1 cellular context compared by ENCODE assay signal in genomic region chr1:56535949-56536348, GRCh38.
TF ChIP-seq lines count a peak whose summit lies in the region.

No MANE protein-coding gene starts in this region.

TF ChIP-seq in HepG2, 621 proteins besides CTCF, POLR2A, EP300 and RAD21 (continued from another document and continues in another):
- TF ChIP-seq, protein P1, sequence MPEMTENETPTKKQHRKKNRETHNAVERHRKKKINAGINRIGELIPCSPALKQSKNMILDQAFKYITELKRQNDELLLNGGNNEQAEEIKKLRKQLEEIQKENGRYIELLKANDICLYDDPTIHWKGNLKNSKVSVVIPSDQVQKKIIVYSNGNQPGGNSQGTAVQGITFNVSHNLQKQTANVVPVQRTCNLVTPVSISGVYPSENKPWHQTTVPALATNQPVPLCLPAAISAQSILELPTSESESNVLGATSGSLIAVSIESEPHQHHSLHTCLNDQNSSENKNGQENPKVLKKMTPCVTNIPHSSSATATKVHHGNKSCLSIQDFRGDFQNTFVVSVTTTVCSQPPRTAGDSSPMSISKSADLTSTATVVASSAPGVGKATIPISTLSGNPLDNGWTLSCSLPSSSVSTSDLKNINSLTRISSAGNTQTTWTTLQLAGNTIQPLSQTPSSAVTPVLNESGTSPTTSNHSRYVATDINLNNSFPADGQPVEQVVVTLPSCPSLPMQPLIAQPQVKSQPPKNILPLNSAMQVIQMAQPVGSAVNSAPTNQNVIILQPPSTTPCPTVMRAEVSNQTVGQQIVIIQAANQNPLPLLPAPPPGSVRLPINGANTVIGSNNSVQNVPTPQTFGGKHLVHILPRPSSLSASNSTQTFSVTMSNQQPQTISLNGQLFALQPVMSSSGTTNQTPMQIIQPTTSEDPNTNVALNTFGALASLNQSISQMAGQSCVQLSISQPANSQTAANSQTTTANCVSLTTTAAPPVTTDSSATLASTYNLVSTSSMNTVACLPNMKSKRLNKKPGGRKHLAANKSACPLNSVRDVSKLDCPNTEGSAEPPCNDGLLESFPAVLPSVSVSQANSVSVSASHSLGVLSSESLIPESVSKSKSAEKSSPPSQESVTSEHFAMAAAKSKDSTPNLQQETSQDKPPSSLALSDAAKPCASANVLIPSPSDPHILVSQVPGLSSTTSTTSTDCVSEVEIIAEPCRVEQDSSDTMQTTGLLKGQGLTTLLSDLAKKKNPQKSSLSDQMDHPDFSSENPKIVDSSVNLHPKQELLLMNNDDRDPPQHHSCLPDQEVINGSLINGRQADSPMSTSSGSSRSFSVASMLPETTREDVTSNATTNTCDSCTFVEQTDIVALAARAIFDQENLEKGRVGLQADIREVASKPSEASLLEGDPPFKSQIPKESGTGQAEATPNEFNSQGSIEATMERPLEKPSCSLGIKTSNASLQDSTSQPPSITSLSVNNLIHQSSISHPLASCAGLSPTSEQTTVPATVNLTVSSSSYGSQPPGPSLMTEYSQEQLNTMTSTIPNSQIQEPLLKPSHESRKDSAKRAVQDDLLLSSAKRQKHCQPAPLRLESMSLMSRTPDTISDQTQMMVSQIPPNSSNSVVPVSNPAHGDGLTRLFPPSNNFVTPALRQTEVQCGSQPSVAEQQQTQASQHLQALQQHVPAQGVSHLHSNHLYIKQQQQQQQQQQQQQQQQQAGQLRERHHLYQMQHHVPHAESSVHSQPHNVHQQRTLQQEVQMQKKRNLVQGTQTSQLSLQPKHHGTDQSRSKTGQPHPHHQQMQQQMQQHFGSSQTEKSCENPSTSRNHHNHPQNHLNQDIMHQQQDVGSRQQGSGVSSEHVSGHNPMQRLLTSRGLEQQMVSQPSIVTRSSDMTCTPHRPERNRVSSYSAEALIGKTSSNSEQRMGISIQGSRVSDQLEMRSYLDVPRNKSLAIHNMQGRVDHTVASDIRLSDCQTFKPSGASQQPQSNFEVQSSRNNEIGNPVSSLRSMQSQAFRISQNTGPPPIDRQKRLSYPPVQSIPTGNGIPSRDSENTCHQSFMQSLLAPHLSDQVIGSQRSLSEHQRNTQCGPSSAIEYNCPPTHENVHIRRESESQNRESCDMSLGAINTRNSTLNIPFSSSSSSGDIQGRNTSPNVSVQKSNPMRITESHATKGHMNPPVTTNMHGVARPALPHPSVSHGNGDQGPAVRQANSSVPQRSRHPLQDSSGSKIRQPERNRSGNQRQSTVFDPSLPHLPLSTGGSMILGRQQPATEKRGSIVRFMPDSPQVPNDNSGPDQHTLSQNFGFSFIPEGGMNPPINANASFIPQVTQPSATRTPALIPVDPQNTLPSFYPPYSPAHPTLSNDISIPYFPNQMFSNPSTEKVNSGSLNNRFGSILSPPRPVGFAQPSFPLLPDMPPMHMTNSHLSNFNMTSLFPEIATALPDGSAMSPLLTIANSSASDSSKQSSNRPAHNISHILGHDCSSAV (CRISPR knock-in tag; IDR thresholded peaks at IDR 0.05; ENCODE audit: borderline replicate concordance): no peak
- TF ChIP-seq ZNF687 (CRISPR knock-in tag; IDR thresholded peaks at IDR 0.05): no peak
- TF ChIP-seq, protein P2, sequence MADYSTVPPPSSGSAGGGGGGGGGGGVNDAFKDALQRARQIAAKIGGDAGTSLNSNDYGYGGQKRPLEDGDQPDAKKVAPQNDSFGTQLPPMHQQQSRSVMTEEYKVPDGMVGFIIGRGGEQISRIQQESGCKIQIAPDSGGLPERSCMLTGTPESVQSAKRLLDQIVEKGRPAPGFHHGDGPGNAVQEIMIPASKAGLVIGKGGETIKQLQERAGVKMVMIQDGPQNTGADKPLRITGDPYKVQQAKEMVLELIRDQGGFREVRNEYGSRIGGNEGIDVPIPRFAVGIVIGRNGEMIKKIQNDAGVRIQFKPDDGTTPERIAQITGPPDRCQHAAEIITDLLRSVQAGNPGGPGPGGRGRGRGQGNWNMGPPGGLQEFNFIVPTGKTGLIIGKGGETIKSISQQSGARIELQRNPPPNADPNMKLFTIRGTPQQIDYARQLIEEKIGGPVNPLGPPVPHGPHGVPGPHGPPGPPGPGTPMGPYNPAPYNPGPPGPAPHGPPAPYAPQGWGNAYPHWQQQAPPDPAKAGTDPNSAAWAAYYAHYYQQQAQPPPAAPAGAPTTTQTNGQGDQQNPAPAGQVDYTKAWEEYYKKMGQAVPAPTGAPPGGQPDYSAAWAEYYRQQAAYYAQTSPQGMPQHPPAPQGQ (CRISPR knock-in tag; IDR thresholded peaks at IDR 0.05; ENCODE audit: borderline replicate concordance): no peak
- TF ChIP-seq KDM4B (CRISPR knock-in tag; IDR thresholded peaks at IDR 0.05): no peak
- TF ChIP-seq ZBTB26 (CRISPR knock-in tag; IDR thresholded peaks at IDR 0.05; ENCODE audit: borderline replicate concordance): no peak
- TF ChIP-seq DRAP1 (CRISPR knock-in tag; IDR thresholded peaks at IDR 0.05): no peak
- no peak for TF ChIP-seq MED1 (CRISPR knock-in tag; IDR thresholded peaks at IDR 0.05)
- no peak for TF ChIP-seq PHB2 (IDR thresholded peaks at IDR 0.05; ENCODE audit: partially characterized antibody)
- no peak for TF ChIP-seq KLF6 (CRISPR knock-in tag; IDR thresholded peaks at IDR 0.05)
- TF ChIP-seq, protein P3, sequence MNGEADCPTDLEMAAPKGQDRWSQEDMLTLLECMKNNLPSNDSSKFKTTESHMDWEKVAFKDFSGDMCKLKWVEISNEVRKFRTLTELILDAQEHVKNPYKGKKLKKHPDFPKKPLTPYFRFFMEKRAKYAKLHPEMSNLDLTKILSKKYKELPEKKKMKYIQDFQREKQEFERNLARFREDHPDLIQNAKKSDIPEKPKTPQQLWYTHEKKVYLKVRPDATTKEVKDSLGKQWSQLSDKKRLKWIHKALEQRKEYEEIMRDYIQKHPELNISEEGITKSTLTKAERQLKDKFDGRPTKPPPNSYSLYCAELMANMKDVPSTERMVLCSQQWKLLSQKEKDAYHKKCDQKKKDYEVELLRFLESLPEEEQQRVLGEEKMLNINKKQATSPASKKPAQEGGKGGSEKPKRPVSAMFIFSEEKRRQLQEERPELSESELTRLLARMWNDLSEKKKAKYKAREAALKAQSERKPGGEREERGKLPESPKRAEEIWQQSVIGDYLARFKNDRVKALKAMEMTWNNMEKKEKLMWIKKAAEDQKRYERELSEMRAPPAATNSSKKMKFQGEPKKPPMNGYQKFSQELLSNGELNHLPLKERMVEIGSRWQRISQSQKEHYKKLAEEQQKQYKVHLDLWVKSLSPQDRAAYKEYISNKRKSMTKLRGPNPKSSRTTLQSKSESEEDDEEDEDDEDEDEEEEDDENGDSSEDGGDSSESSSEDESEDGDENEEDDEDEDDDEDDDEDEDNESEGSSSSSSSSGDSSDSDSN (CRISPR knock-in tag; IDR thresholded peaks at IDR 0.05): no peak
- no peak for TF ChIP-seq KLF15 (CRISPR knock-in tag; IDR thresholded peaks at IDR 0.05; ENCODE audit: borderline replicate concordance)
- no peak for TF ChIP-seq ZBTB7A (CRISPR knock-in tag; IDR thresholded peaks at IDR 0.05)
- no peak for TF ChIP-seq ZNF549 (CRISPR knock-in tag; IDR thresholded peaks at IDR 0.05)
- TF ChIP-seq PCBP2 (optimal IDR thresholded peaks at IDR 0.05; ENCODE audit: low read depth, low read length, poor library complexity, severe bottlenecking): no peak
- no peak for TF ChIP-seq E2F1 (CRISPR knock-in tag; IDR thresholded peaks at IDR 0.05)
- TF ChIP-seq, protein P4, sequence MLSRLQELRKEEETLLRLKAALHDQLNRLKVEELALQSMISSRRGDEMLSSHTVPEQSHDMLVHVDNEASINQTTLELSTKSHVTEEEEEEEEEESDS (CRISPR knock-in tag; IDR thresholded peaks at IDR 0.05; ENCODE audit: borderline replicate concordance): no peak
- TF ChIP-seq KAT7 (CRISPR knock-in tag; IDR thresholded peaks at IDR 0.05; ENCODE audit: borderline replicate concordance): no peak
- no peak for TF ChIP-seq ZNF460 (CRISPR knock-in tag; IDR thresholded peaks at IDR 0.05; ENCODE audit: borderline replicate concordance)
- no peak for TF ChIP-seq ZNF784 (CRISPR knock-in tag; IDR thresholded peaks at IDR 0.05; ENCODE audit: borderline replicate concordance)
- TF ChIP-seq NR2F1 (CRISPR knock-in tag; IDR thresholded peaks at IDR 0.05): no peak
- no peak for TF ChIP-seq ZNF776 (CRISPR knock-in tag; IDR thresholded peaks at IDR 0.05)
- peak; percentile 28; the same call in 1 of the 2 replicates for TF ChIP-seq FOSL2 (CRISPR knock-in tag; IDR thresholded peaks at IDR 0.05)
- TF ChIP-seq, protein P5, sequence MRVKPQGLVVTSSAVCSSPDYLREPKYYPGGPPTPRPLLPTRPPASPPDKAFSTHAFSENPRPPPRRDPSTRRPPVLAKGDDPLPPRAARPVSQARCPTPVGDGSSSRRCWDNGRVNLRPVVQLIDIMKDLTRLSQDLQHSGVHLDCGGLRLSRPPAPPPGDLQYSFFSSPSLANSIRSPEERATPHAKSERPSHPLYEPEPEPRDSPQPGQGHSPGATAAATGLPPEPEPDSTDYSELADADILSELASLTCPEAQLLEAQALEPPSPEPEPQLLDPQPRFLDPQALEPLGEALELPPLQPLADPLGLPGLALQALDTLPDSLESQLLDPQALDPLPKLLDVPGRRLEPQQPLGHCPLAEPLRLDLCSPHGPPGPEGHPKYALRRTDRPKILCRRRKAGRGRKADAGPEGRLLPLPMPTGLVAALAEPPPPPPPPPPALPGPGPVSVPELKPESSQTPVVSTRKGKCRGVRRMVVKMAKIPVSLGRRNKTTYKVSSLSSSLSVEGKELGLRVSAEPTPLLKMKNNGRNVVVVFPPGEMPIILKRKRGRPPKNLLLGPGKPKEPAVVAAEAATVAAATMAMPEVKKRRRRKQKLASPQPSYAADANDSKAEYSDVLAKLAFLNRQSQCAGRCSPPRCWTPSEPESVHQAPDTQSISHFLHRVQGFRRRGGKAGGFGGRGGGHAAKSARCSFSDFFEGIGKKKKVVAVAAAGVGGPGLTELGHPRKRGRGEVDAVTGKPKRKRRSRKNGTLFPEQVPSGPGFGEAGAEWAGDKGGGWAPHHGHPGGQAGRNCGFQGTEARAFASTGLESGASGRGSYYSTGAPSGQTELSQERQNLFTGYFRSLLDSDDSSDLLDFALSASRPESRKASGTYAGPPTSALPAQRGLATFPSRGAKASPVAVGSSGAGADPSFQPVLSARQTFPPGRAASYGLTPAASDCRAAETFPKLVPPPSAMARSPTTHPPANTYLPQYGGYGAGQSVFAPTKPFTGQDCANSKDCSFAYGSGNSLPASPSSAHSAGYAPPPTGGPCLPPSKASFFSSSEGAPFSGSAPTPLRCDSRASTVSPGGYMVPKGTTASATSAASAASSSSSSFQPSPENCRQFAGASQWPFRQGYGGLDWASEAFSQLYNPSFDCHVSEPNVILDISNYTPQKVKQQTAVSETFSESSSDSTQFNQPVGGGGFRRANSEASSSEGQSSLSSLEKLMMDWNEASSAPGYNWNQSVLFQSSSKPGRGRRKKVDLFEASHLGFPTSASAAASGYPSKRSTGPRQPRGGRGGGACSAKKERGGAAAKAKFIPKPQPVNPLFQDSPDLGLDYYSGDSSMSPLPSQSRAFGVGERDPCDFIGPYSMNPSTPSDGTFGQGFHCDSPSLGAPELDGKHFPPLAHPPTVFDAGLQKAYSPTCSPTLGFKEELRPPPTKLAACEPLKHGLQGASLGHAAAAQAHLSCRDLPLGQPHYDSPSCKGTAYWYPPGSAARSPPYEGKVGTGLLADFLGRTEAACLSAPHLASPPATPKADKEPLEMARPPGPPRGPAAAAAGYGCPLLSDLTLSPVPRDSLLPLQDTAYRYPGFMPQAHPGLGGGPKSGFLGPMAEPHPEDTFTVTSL (CRISPR knock-in tag; IDR thresholded peaks at IDR 0.05; ENCODE audit: borderline replicate concordance): no peak
- no peak for TF ChIP-seq RFX5 (IDR thresholded peaks at IDR 0.05; ENCODE audit: low read depth, low read length)
- no peak for TF ChIP-seq NRL (CRISPR knock-in tag; IDR thresholded peaks at IDR 0.05; ENCODE audit: borderline replicate concordance)
- no peak for TF ChIP-seq FOSL1 (CRISPR knock-in tag; IDR thresholded peaks at IDR 0.05; ENCODE audit: borderline replicate concordance)
